Comparison of ENCODE assay signal across 1 cellular context in genomic region chr20:63822276-63822696, GRCh38.
TF ChIP-seq lines count a peak whose summit lies in the region.

No MANE protein-coding gene starts in this region.

TF ChIP-seq in HepG2, 621 proteins besides CTCF, POLR2A, EP300 and RAD21:
- no peak for TF ChIP-seq CENPBD1 (CRISPR knock-in tag; IDR thresholded peaks at IDR 0.05; ENCODE audit: borderline replicate concordance, low read depth)
- TF ChIP-seq ZNF781 (CRISPR knock-in tag; IDR thresholded peaks at IDR 0.05; ENCODE audit: borderline replicate concordance, not compliant biosample characterization): no peak
- TF ChIP-seq LCORL (IDR thresholded peaks at IDR 0.05): no peak
- no peak for TF ChIP-seq LCORL (CRISPR knock-in tag; IDR thresholded peaks at IDR 0.05)
- 0 out of 2 replicates have a peak, but pooled peaks have one; percentile 7 for TF ChIP-seq ZBTB38 (CRISPR knock-in tag; IDR thresholded peaks at IDR 0.05)
- TF ChIP-seq ZNF598 (CRISPR knock-in tag; IDR thresholded peaks at IDR 0.05; ENCODE audit: borderline replicate concordance): 0 out of 2 replicates have a peak, but pooled peaks have one; percentile 8
